In genomic region chr22:46769191-46769675, GRCh38 we compare ENCODE assay signal across 10 cellular contexts. TPM values are rescaled to one million over a fixed set of nuclear protein-coding genes. Genes with fewer than 3 reads are reported as not detected.
DNase-seq lines count a peak whose midpoint lies in the region; ATAC-seq and TF ChIP-seq lines count a peak whose summit lies in the region.
"Had no signal": no experiment of that assay in that cellular context is flagged by ENCODE, and none has a peak within 500 bp of the region (broad histone marks: within the 10 kb centered on the region; RNA-seq: fewer than 3 reads in every experiment).

No MANE protein-coding gene starts in this region.

- H3K27ac ChIP-seq in SU-DHL-6 (ENCODE audit: low read depth, low read length) = peak overlapping the region; percentile 97
- H3K27ac ChIP-seq: C4-2B, VCaP had no signal

- no peaks in the 10 kb centered on the region for H3K27me3 Mint-ChIP-seq in activated naive CD4-positive, alpha-beta T cell treated with anti-CD3 and anti-CD28 coated beads, Interleukin-2, amount 50 U/mL, for 24 hours
- no peaks in the 10 kb centered on the region for H3K27me3 Mint-ChIP-seq in type B pancreatic cell

- no peak for ATAC-seq in SK-N-SH treated with all-trans-retinoic acid at 6 μM for 48 hours

- no peak overlapping the region for H3K4me3 Mint-ChIP-seq in activated naive CD4-positive, alpha-beta T cell treated with anti-CD3 and anti-CD28 coated beads, Interleukin-2, amount 50 U/mL, for 24 hours
- no peak overlapping the region for H3K4me3 Mint-ChIP-seq in type B pancreatic cell

- no peak for DNase-seq in activated naive CD4-positive, alpha-beta T cell (lab: John Stamatoyannopoulos, UW)
- DNase-seq in type B pancreatic cell (ENCODE audit: extremely low spot score, unreplicated experiment) = no peak
- no peak for DNase-seq in LoVo (ENCODE audit: low spot score)
- no peak for DNase-seq in activated CD4-positive, alpha-beta T cell treated with anti-CD3 and anti-CD28 coated beads for 48 hours

- H3K36me3 Mint-ChIP-seq in activated naive CD4-positive, alpha-beta T cell treated with anti-CD3 and anti-CD28 coated beads, Interleukin-2, amount 50 U/mL, for 24 hours = peaks cover 1% of the 10 kb centered on the region
- H3K36me3 Mint-ChIP-seq in type B pancreatic cell = no peaks in the 10 kb centered on the region

- H2AFZ ChIP-seq in SU-DHL-6 (ENCODE audit: low read depth, low read length, severe bottlenecking) = no peak overlapping the region

- no peaks in the 10 kb centered on the region for H3K9me3 Mint-ChIP-seq in activated naive CD4-positive, alpha-beta T cell treated with anti-CD3 and anti-CD28 coated beads, Interleukin-2, amount 50 U/mL, for 24 hours
- no peaks in the 10 kb centered on the region for H3K9me3 Mint-ChIP-seq in type B pancreatic cell

- H3K9me2 ChIP-seq in SU-DHL-6 (replicated peaks; ENCODE audit: insufficient read depth, low read length) = no peaks in the 10 kb centered on the region

- H3K4me3 ChIP-seq in SU-DHL-6 (ENCODE audit: insufficient read depth, low read length, poor library complexity, severe bottlenecking) (peak overlapping the region; percentile 44), iPS-15b (ENCODE audit: low read depth, low read length) (no peak overlapping the region)

- H3K4me1 Mint-ChIP-seq in activated naive CD4-positive, alpha-beta T cell treated with anti-CD3 and anti-CD28 coated beads, Interleukin-2, amount 50 U/mL, for 24 hours = peaks cover 80% of the 10 kb centered on the region
- H3K4me1 Mint-ChIP-seq in type B pancreatic cell (ENCODE audit: unreplicated experiment) = peaks cover 23% of the 10 kb centered on the region

- H3K4me1 ChIP-seq in iPS-15b (ENCODE audit: control insufficient read depth, insufficient read depth, low read length) = peaks cover 10% of the 10 kb centered on the region

- H3K4me2 ChIP-seq in SU-DHL-6 (ENCODE audit: low read depth, low read length, poor library complexity, severe bottlenecking) = peak overlapping the region; percentile 73

- H3K27ac Mint-ChIP-seq in activated naive CD4-positive, alpha-beta T cell treated with anti-CD3 and anti-CD28 coated beads, Interleukin-2, amount 50 U/mL, for 24 hours = peak overlapping the region; percentile 86
- H3K27ac Mint-ChIP-seq in type B pancreatic cell = peak overlapping the region; percentile 56

- H3K9me3 ChIP-seq in SU-DHL-6 (ENCODE audit: insufficient read depth, low read length) = no peaks in the 10 kb centered on the region
- no peaks in the 10 kb centered on the region for H3K9me3 ChIP-seq in iPS-15b (ENCODE audit: control insufficient read depth, insufficient read depth, low read length)

- TF ChIP-seq CTCF in SU-DHL-6 (IDR thresholded peaks at IDR 0.05; ENCODE audit: insufficient read depth, low read length, poor library complexity, severe bottlenecking) (no peak), type B pancreatic cell (conservative IDR thresholded peaks at IDR 0.05) (no peak)

- H3K27me3 ChIP-seq in SU-DHL-6 (ENCODE audit: low read length) (no peaks in the 10 kb centered on the region), iPS-15b (ENCODE audit: control insufficient read depth, insufficient read depth, low read length) (no peaks in the 10 kb centered on the region)

- no peaks in the 10 kb centered on the region for H4K20me1 ChIP-seq in SU-DHL-6 (ENCODE audit: low read depth, low read length)

- no peaks in the 10 kb centered on the region for H3K36me3 ChIP-seq in SU-DHL-6 (ENCODE audit: low read length)
- no peaks in the 10 kb centered on the region for H3K36me3 ChIP-seq in iPS-15b (ENCODE audit: control insufficient read depth, insufficient read depth, low read length)

- H3K79me2 ChIP-seq in SU-DHL-6 (ENCODE audit: insufficient read depth, low read length) = peaks cover 67% of the 10 kb centered on the region

- peaks cover 63% of the 10 kb centered on the region for H3F3A ChIP-seq in SU-DHL-6 (ENCODE audit: insufficient read depth)

- H3K9ac ChIP-seq in SU-DHL-6 (ENCODE audit: low read length) (peak overlapping the region; percentile 68), iPS-15b (ENCODE audit: low read depth, low read length) (peak overlapping the region; percentile 17)

TF ChIP-seq in SK-N-SH treated with all-trans-retinoic acid at 6 μM for 48 hours, 23 proteins besides CTCF, POLR2A, EP300 and RAD21:
- TF ChIP-seq CREB5 (CRISPR knock-in tag; IDR thresholded peaks at IDR 0.05; ENCODE audit: low read depth) (no peak), TOX (CRISPR knock-in tag; IDR thresholded peaks at IDR 0.05; ENCODE audit: borderline replicate concordance) (no peak), ESRRG (CRISPR knock-in tag; IDR thresholded peaks at IDR 0.05) (no peak), ZNF565 (CRISPR knock-in tag; conservative IDR thresholded peaks at IDR 0.05; ENCODE audit: low read depth) (no peak), OSR1 (CRISPR knock-in tag; IDR thresholded peaks at IDR 0.05) (no peak), ZFP30 (CRISPR knock-in tag; IDR thresholded peaks at IDR 0.05) (no peak), BACH2 (CRISPR knock-in tag; IDR thresholded peaks at IDR 0.05; ENCODE audit: borderline replicate concordance) (no peak), ISL1 (CRISPR knock-in tag; IDR thresholded peaks at IDR 0.05) (no peak)
- TF ChIP-seq, protein P1, sequence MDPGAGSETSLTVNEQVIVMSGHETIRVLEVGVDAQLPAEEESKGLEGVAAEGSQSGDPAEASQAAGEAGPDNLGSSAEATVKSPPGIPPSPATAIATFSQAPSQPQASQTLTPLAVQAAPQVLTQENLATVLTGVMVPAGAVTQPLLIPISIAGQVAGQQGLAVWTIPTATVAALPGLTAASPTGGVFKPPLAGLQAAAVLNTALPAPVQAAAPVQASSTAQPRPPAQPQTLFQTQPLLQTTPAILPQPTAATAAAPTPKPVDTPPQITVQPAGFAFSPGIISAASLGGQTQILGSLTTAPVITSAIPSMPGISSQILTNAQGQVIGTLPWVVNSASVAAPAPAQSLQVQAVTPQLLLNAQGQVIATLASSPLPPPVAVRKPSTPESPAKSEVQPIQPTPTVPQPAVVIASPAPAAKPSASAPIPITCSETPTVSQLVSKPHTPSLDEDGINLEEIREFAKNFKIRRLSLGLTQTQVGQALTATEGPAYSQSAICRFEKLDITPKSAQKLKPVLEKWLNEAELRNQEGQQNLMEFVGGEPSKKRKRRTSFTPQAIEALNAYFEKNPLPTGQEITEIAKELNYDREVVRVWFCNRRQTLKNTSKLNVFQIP (CRISPR knock-in tag; IDR thresholded peaks at IDR 0.05; ENCODE audit: borderline replicate concordance, low read depth) = no peak
- TF ChIP-seq, protein P2, sequence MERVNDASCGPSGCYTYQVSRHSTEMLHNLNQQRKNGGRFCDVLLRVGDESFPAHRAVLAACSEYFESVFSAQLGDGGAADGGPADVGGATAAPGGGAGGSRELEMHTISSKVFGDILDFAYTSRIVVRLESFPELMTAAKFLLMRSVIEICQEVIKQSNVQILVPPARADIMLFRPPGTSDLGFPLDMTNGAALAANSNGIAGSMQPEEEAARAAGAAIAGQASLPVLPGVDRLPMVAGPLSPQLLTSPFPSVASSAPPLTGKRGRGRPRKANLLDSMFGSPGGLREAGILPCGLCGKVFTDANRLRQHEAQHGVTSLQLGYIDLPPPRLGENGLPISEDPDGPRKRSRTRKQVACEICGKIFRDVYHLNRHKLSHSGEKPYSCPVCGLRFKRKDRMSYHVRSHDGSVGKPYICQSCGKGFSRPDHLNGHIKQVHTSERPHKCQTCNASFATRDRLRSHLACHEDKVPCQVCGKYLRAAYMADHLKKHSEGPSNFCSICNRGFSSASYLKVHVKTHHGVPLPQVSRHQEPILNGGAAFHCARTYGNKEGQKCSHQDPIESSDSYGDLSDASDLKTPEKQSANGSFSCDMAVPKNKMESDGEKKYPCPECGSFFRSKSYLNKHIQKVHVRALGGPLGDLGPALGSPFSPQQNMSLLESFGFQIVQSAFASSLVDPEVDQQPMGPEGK (CRISPR knock-in tag; IDR thresholded peaks at IDR 0.05; ENCODE audit: borderline replicate concordance) = no peak
- TF ChIP-seq, protein P3, sequence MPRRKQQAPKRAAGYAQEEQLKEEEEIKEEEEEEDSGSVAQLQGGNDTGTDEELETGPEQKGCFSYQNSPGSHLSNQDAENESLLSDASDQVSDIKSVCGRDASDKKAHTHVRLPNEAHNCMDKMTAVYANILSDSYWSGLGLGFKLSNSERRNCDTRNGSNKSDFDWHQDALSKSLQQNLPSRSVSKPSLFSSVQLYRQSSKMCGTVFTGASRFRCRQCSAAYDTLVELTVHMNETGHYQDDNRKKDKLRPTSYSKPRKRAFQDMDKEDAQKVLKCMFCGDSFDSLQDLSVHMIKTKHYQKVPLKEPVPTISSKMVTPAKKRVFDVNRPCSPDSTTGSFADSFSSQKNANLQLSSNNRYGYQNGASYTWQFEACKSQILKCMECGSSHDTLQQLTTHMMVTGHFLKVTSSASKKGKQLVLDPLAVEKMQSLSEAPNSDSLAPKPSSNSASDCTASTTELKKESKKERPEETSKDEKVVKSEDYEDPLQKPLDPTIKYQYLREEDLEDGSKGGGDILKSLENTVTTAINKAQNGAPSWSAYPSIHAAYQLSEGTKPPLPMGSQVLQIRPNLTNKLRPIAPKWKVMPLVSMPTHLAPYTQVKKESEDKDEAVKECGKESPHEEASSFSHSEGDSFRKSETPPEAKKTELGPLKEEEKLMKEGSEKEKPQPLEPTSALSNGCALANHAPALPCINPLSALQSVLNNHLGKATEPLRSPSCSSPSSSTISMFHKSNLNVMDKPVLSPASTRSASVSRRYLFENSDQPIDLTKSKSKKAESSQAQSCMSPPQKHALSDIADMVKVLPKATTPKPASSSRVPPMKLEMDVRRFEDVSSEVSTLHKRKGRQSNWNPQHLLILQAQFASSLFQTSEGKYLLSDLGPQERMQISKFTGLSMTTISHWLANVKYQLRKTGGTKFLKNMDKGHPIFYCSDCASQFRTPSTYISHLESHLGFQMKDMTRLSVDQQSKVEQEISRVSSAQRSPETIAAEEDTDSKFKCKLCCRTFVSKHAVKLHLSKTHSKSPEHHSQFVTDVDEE (CRISPR knock-in tag; IDR thresholded peaks at IDR 0.05) = no peak

RNA-seq across cellular contexts. Expression of gene TBC1D22A, which starts 6.8 kb away (rescaled TPM):
- total RNA-seq in type B pancreatic cell (ENCODE audit: low replicate concordance) = 16.2 and 24.6 TPM in 2 replicates

RNA-seq across cellular contexts. Expression of gene CERK, which starts 31.2 kb away (rescaled TPM):
- 43.3 and 67.5 TPM in 2 replicates for total RNA-seq in type B pancreatic cell (ENCODE audit: low replicate concordance)
